9 cellular contexts compared by ENCODE assay signal in genomic region chr3:119292666-119293065, GRCh38. TPM values are rescaled to one million over a fixed set of nuclear protein-coding genes. Genes with fewer than 3 reads are reported as not detected.
DNase-seq lines count a peak whose midpoint lies in the region; ATAC-seq and TF ChIP-seq lines count a peak whose summit lies in the region.
"Had no signal": no experiment of that assay in that cellular context is flagged by ENCODE, and none has a peak within 500 bp of the region (broad histone marks: within the 10 kb centered on the region; RNA-seq: fewer than 3 reads in every experiment).

No MANE protein-coding gene starts in this region.

- peaks cover 30% of the 10 kb centered on the region for H3K4me1 ChIP-seq in CD8-positive, alpha-beta T cell (ENCODE audit: insufficient read depth, low read length)
- H3K4me1 ChIP-seq in neural progenitor cell: peaks cover 13% of the 10 kb centered on the region

- POLR2A ChIA-PET in CD8-positive, alpha-beta T cell (lab: Charles Lee): interaction anchor here (3.2 kb wide), 1 partner anchor 52 kb away, joined by 19 read pairs; the partner anchor contains the start of gene B4GALT4
- POLR2A ChIA-PET in activated naive CD8-positive, alpha-beta T cell treated with anti-CD3 and anti-CD28 coated beads, Interleukin-2, amount 10 ng/mL, durations not matched to agents 7 days and 5 days (lab: Charles Lee): interaction anchor here (0.8 to 1.0 kb wide), 2 partner anchors 51 to 171 kb away, joined by 3 read pairs; partner anchors contain the start of gene TMEM39A

- H4K20me1 ChIP-seq in neural progenitor cell (ENCODE audit: low read depth): no peaks in the 10 kb centered on the region

- H3K36me3 ChIP-seq in CD8-positive, alpha-beta T cell (ENCODE audit: insufficient read depth, low read length): no peaks in the 10 kb centered on the region
- H3K36me3 ChIP-seq in neural progenitor cell: no peaks in the 10 kb centered on the region

- H3K9me3 ChIP-seq in CD8-positive, alpha-beta T cell (ENCODE audit: low read length): no peaks in the 10 kb centered on the region
- H3K9me3 ChIP-seq in neural progenitor cell (ENCODE audit: low read depth): no peaks in the 10 kb centered on the region

- no peaks in the 10 kb centered on the region for H3K79me2 ChIP-seq in neural progenitor cell (ENCODE audit: low read depth)

- ATAC-seq in CD8-positive, alpha-beta T cell: no peak
- no peak for ATAC-seq in activated naive CD8-positive, alpha-beta T cell treated with anti-CD3 and anti-CD28 coated beads, Interleukin-2, amount 10 ng/mL, durations not matched to agents 7 days and 5 days (ENCODE audit: low read depth)

- no peak overlapping the region for H3K9ac ChIP-seq in neural progenitor cell

- H3K4me2 ChIP-seq in neural progenitor cell: no peak overlapping the region

- H3K27ac ChIP-seq in CD8-positive, alpha-beta T cell (ENCODE audit: low read depth, low read length): no peak overlapping the region
- H3K27ac ChIP-seq in neural progenitor cell: no peak overlapping the region

- H3K4me3 ChIP-seq in CD8-positive, alpha-beta T cell (ENCODE audit: low read depth, low read length): no peak overlapping the region
- no peak overlapping the region for H3K4me3 ChIP-seq in neural progenitor cell

- H2AFZ ChIP-seq in neural progenitor cell (replicated peaks): no peak overlapping the region

- H3F3A ChIP-seq in neural progenitor cell (ENCODE audit: low read depth): no peaks in the 10 kb centered on the region

- H3K9me3 Mint-ChIP-seq in CD8-positive, alpha-beta T cell: peaks cover 6% of the 10 kb centered on the region
- H3K9me3 Mint-ChIP-seq in IgD-negative memory B cell: peaks cover 0 to 6% (median 5%) of the 10 kb centered on the region in 3 donors
- peaks cover 11% of the 10 kb centered on the region for H3K9me3 Mint-ChIP-seq in activated naive CD8-positive, alpha-beta T cell treated with anti-CD3 and anti-CD28 coated beads, Interleukin-2, amount 10 ng/mL, durations not matched to agents 7 days and 5 days
- peaks cover 4% of the 10 kb centered on the region for H3K9me3 Mint-ChIP-seq in neural progenitor cell

- intact Hi-C loops in CD8-positive, alpha-beta T cell (cut with DNase I, micrococcal nuclease): loop anchor here (2.0 to 10.0 kb wide), 4 partner anchors 18 to 1052 kb away; partner anchors contain the start of genes B4GALT4 (in 1 of the 2) and LRRC58 (in 1 of the 2)

- TF ChIP-seq CTCF in CD8-positive, alpha-beta T cell (IDR thresholded peaks at IDR 0.05): no peak
- TF ChIP-seq CTCF in neural progenitor cell (IDR thresholded peaks at IDR 0.05): no peak

- peaks cover 48% of the 10 kb centered on the region for H3K4me1 Mint-ChIP-seq in CD8-positive, alpha-beta T cell (ENCODE audit: low read depth)
- peaks cover 39 to 46% (median 40%) of the 10 kb centered on the region in 3 donors for H3K4me1 Mint-ChIP-seq in IgD-negative memory B cell
- H3K4me1 Mint-ChIP-seq in activated naive CD8-positive, alpha-beta T cell treated with anti-CD3 and anti-CD28 coated beads, Interleukin-2, amount 10 ng/mL, durations not matched to agents 7 days and 5 days: peaks cover 31% of the 10 kb centered on the region
- peaks cover 31% of the 10 kb centered on the region for H3K4me1 Mint-ChIP-seq in neural progenitor cell

- H3K27me3 ChIP-seq in CD8-positive, alpha-beta T cell (ENCODE audit: insufficient read depth, low read length): no peaks in the 10 kb centered on the region
- peaks cover 60% of the 10 kb centered on the region for H3K27me3 ChIP-seq in neural progenitor cell

- peak in 1 of 7 experiments; percentile 25 for DNase-seq in CD8-positive, alpha-beta T cell
- DNase-seq in activated naive CD8-positive, alpha-beta T cell treated with anti-CD3 and anti-CD28 coated beads, Interleukin-2, amount 10 ng/mL, durations not matched to agents 7 days and 5 days: no peak
- DNase-seq in neural progenitor cell (ENCODE audit: low spot score) (no peak), KG1 (lab: John Stamatoyannopoulos, UW) (no peak), NCI-H1048 (lab: John Stamatoyannopoulos, UW) (no peak), HuH-7 (ENCODE audit: low spot score) (no peak)
- DNase-seq: amygdala, NCI-H187 had no signal

- H3K36me3 Mint-ChIP-seq in CD8-positive, alpha-beta T cell: peaks cover 8% of the 10 kb centered on the region
- peaks cover 2% of the 10 kb centered on the region for H3K36me3 Mint-ChIP-seq in IgD-negative memory B cell
- H3K36me3 Mint-ChIP-seq in activated naive CD8-positive, alpha-beta T cell treated with anti-CD3 and anti-CD28 coated beads, Interleukin-2, amount 10 ng/mL, durations not matched to agents 7 days and 5 days: peaks cover 3% of the 10 kb centered on the region
- H3K36me3 Mint-ChIP-seq in neural progenitor cell: no peaks in the 10 kb centered on the region

- no peaks in the 10 kb centered on the region for H3K27me3 Mint-ChIP-seq in CD8-positive, alpha-beta T cell (ENCODE audit: low read depth)
- no peaks in the 10 kb centered on the region for H3K27me3 Mint-ChIP-seq in IgD-negative memory B cell
- H3K27me3 Mint-ChIP-seq in activated naive CD8-positive, alpha-beta T cell treated with anti-CD3 and anti-CD28 coated beads, Interleukin-2, amount 10 ng/mL, durations not matched to agents 7 days and 5 days: peaks cover 4% of the 10 kb centered on the region
- no peaks in the 10 kb centered on the region for H3K27me3 Mint-ChIP-seq in neural progenitor cell (ENCODE audit: insufficient read depth, low read depth)

- peak overlapping the region; percentile 95 for H3K4me3 Mint-ChIP-seq in CD8-positive, alpha-beta T cell
- H3K4me3 Mint-ChIP-seq in IgD-negative memory B cell: peak overlapping the region; percentile 64 to 98 (median 98)
- peak overlapping the region; percentile 76 for H3K4me3 Mint-ChIP-seq in activated naive CD8-positive, alpha-beta T cell treated with anti-CD3 and anti-CD28 coated beads, Interleukin-2, amount 10 ng/mL, durations not matched to agents 7 days and 5 days
- H3K4me3 Mint-ChIP-seq in neural progenitor cell: peak overlapping the region; percentile 92

- peak overlapping the region; percentile 98 for H3K27ac Mint-ChIP-seq in CD8-positive, alpha-beta T cell
- H3K27ac Mint-ChIP-seq in IgD-negative memory B cell: peak overlapping the region; percentile 86 to 99 (median 98)
- H3K27ac Mint-ChIP-seq in activated naive CD8-positive, alpha-beta T cell treated with anti-CD3 and anti-CD28 coated beads, Interleukin-2, amount 10 ng/mL, durations not matched to agents 7 days and 5 days: no peak overlapping the region
- H3K27ac Mint-ChIP-seq in neural progenitor cell: peak overlapping the region; percentile 8

- CTCF ChIA-PET in CD8-positive, alpha-beta T cell (lab: Charles Lee): interaction anchor here (0.8 to 4.0 kb wide), 4 partner anchors 18 to 61 kb away, joined by 3 to 21 read pairs (median 8); partner anchors contain the start of gene B4GALT4

RNA-seq across cellular contexts. Expression of gene ARHGAP31, which starts 1.5 kb away (rescaled TPM):
- 1 to 10 TPM in 1 of 2 experiments, under 1 TPM in 1; 1.00 to 1.1 TPM for total RNA-seq in CD8-positive, alpha-beta T cell
- 9.0 TPM for polyA plus RNA-seq in IgD-negative memory B cell
- 1 to 10 TPM; 1.6 to 1.7 TPM for total RNA-seq in activated naive CD8-positive, alpha-beta T cell treated with anti-CD3 and anti-CD28 coated beads, Interleukin-2, amount 10 ng/mL, durations not matched to agents 7 days and 5 days
- 0.13 and 0.34 TPM in 2 replicates for total RNA-seq in neural progenitor cell (ENCODE audit: low replicate concordance)

RNA-seq across cellular contexts. Expression of gene B4GALT4, which starts 52.0 kb away (rescaled TPM):
- total RNA-seq in CD8-positive, alpha-beta T cell: 10 to 100 TPM; 18.2 to 18.6 TPM
- 8.7 TPM for polyA plus RNA-seq in IgD-negative memory B cell
- total RNA-seq in activated naive CD8-positive, alpha-beta T cell treated with anti-CD3 and anti-CD28 coated beads, Interleukin-2, amount 10 ng/mL, durations not matched to agents 7 days and 5 days: 10 to 100 TPM; 13.8 to 16.3 TPM
- 34.8 and 47.0 TPM in 2 replicates for total RNA-seq in neural progenitor cell (ENCODE audit: low replicate concordance)
